28 cellular contexts compared by ENCODE assay signal in genomic region chr3:53817211-53817610, GRCh38. TPM values are rescaled to one million over a fixed set of nuclear protein-coding genes. Genes with fewer than 3 reads are reported as not detected.
DNase-seq lines count a peak whose midpoint lies in the region; ATAC-seq and TF ChIP-seq lines count a peak whose summit lies in the region.
"Had no signal": no experiment of that assay in that cellular context is flagged by ENCODE, and none has a peak within 500 bp of the region (broad histone marks: within the 10 kb centered on the region; RNA-seq: fewer than 3 reads in every experiment).

No MANE protein-coding gene starts in this region.

- DNase-seq in cardiac septum (ENCODE audit: low spot score) (peak; percentile 22), left cardiac atrium (no peak), islet precursor cell (peak; percentile 44), posterior vena cava (ENCODE audit: low spot score) (peak; percentile 35), upper lobe of right lung (peak; percentile 52), DMS53 treated with DMSO at 0.1 percent for 48 hours (lab: John Stamatoyannopoulos, UW; ENCODE audit: unreplicated experiment) (no peak), foreskin fibroblast (no peak), MG63 (no peak)
- DNase-seq: CD4-positive, CD25-positive, alpha-beta regulatory T cell; DMS153; GOT3; HFFc6; NCI-H1105 treated with DMSO at 0.1 percent for 48 hours; NCI-H146; NCI-H1930; NCI-H2107; NCI-H446; NCI-H524 treated with DMSO at 0.1 percent for 48 hours; NCI-H82; NK-92 treated with Interleukin-12 subunit alpha and Interleukin-12 subunit beta, amount 100 ng/mL, for 24 hours; PC-3; SJCRH30 had no signal

- no peaks in the 10 kb centered on the region for H3K4me1 ChIP-seq in upper lobe of right lung
- H3K4me1 ChIP-seq: HAP-1 had no signal

- H3K27me3 ChIP-seq in upper lobe of right lung (no peaks in the 10 kb centered on the region), MG63 (no peaks in the 10 kb centered on the region)
- H3K27me3 ChIP-seq: BLaER1, SJCRH30 had no signal

- H3K36me3 ChIP-seq in upper lobe of right lung (peaks cover 21% of the 10 kb centered on the region), MG63 (no peaks in the 10 kb centered on the region)
- H3K36me3 ChIP-seq: BLaER1, SJCRH30 had no signal

- TF ChIP-seq CTCF in upper lobe of right lung (IDR thresholded peaks at IDR 0.05) (no peak), foreskin fibroblast (IDR thresholded peaks at IDR 0.05; ENCODE audit: low read depth, low read length) (no peak)

- ATAC-seq in left cardiac atrium (no peak), upper lobe of right lung (no peak)
- ATAC-seq: K562, PC-3, Right ventricle myocardium inferior had no signal

- intact Hi-C loops in cardiac septum (cut with DNase I): no loop called here
- intact Hi-C loops in left cardiac atrium (cut with DNase I): no loop called here
- intact Hi-C loops in posterior vena cava (cut with DNase I): no loop called here
- intact Hi-C loops in upper lobe of right lung (cut with DNase I): no loop called here

- H3K9me3 ChIP-seq in upper lobe of right lung (no peaks in the 10 kb centered on the region), MG63 (no peaks in the 10 kb centered on the region)
- H3K9me3 ChIP-seq: BLaER1, HAP-1, SJCRH30 had no signal

- H3K27ac ChIP-seq in upper lobe of right lung: no peak overlapping the region
- H3K27ac ChIP-seq: BLaER1, SJCRH30 had no signal

- H3K4me3 ChIP-seq in upper lobe of right lung: no peak overlapping the region
- H3K4me3 ChIP-seq in foreskin fibroblast (ENCODE audit: low read depth in 1 of 2, low read length in 2 of 2): no peak overlapping the region
- no peak overlapping the region for H3K4me3 ChIP-seq in MG63
- H3K4me3 ChIP-seq: BLaER1, HAP-1, K562, SJCRH30 had no signal

RNA-seq across cellular contexts. Expression of gene CHDH, which starts 29.0 kb away (rescaled TPM):
- 0.92 TPM for total RNA-seq in cardiac septum
- 1 to 10 TPM; 5.0 to 6.6 TPM for total RNA-seq in left cardiac atrium
- 1 to 10 TPM; 2.0 to 3.7 TPM for total RNA-seq in posterior vena cava
- 10.9 TPM for total RNA-seq in upper lobe of right lung
- total RNA-seq in MG63 (2014; rRNA removed; shearing (Covaris generic); ENCODE audit: low replicate concordance): 0.76 and 2.0 TPM in 2 replicates
- total RNA-seq: HFFc6, HT1080, RPMI7951 had no signal

RNA-seq across cellular contexts. Expression of gene IL17RB, which starts 29.2 kb away (rescaled TPM):
- total RNA-seq in cardiac septum: 0.08 TPM
- total RNA-seq in left cardiac atrium: 1 to 10 TPM; 1.6 to 2.6 TPM
- total RNA-seq in posterior vena cava: under 1 TPM; 0.33 to 0.46 TPM
- total RNA-seq in upper lobe of right lung: 12.4 TPM
- 0.89 and 2.4 TPM in 2 replicates for total RNA-seq in MG63 (2014; rRNA removed; shearing (Covaris generic); ENCODE audit: low replicate concordance)
- total RNA-seq: HFFc6, HT1080, RPMI7951, SJCRH30 had no signal

Comparison
In these comparisons a context has a peak if more than half of its experiments do, and no peak if none do; other contexts are left out.
1. DNase-seq: peak in cardiac septum (single experiment), islet precursor cell (single experiment), posterior vena cava (single experiment) and upper lobe of right lung (single experiment); none in left cardiac atrium (single experiment), DMS53 treated with DMSO at 0.1 percent for 48 hours (single experiment), foreskin fibroblast (0 of 2) and MG63 (single experiment).